ENCODE assay signal across 10 cellular contexts in the genomic region with DNA sequence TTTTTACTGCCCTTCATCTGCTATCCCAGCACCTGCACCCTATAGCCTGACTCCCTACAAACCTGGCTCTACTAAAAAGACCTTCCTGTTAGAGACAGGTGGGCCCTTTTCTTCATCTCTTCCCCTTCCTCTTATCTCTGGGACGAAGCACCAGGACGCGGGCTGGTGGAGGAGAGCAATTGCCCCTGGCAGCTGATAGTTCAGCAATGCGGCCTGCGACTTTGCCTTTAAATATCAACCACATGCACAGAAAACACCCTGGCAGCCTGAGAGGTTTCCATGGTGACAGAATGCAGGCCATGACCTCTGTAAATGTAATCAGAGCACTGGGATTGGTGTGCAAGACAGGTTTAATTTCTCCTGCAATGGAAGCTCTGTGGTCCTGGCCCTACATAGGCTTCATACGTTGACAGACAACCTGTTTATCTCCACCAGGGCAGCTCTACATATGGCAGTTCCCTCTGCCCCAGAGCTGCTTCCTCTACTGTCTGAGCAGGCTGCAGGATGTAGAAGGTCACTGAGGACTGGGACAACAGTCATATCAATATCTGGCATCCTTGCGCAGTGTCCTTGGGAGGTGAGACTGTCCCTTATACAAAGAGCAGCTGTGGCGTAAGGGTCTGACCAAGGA. TPM values are rescaled to one million over a fixed set of nuclear protein-coding genes. Genes with fewer than 3 reads are reported as not detected.
DNase-seq lines count a peak whose midpoint lies in the region; ATAC-seq and TF ChIP-seq lines count a peak whose summit lies in the region.
"Had no signal": no experiment of that assay in that cellular context is flagged by ENCODE, and none has a peak within 500 bp of the region (broad histone marks: within the 10 kb centered on the region; RNA-seq: fewer than 3 reads in every experiment).

No MANE protein-coding gene starts in this region.

- no peaks in the 10 kb centered on the region for H3K27me3 ChIP-seq in CD4-positive, CD25-positive, alpha-beta regulatory T cell (ENCODE audit: control insufficient read depth, insufficient read depth, low read length)
- H3K27me3 ChIP-seq in lower lobe of right lung (ENCODE audit: low read depth), result peaks cover 5% of the 10 kb centered on the region

- peak overlapping the region; percentile 95 to 99 (median 96) for H3K27ac Mint-ChIP-seq in CD4-positive, CD25-positive, alpha-beta regulatory T cell

- H3K36me3 ChIP-seq in CD4-positive, CD25-positive, alpha-beta regulatory T cell (ENCODE audit: control insufficient read depth, insufficient read depth, low read length), result no peaks in the 10 kb centered on the region
- no peaks in the 10 kb centered on the region for H3K36me3 ChIP-seq in lower lobe of right lung

- in situ Hi-C loops in KBM-7 (cut with MboI; ENCODE audit: low pct_unique_long_range_greater_than_20kb, low sequenced_read_pairs), result no loop called here

- H3K4me1 ChIP-seq in CD4-positive, CD25-positive, alpha-beta regulatory T cell (ENCODE audit: control insufficient read depth, insufficient read depth, low read length, poor library complexity, severe bottlenecking), result peaks cover 83% of the 10 kb centered on the region
- H3K4me1 ChIP-seq in lower lobe of right lung, result peaks cover 9% of the 10 kb centered on the region

- H3K9me3 ChIP-seq in CD4-positive, CD25-positive, alpha-beta regulatory T cell (ENCODE audit: control insufficient read depth in 2 of 2, low read length in 2 of 2), result no peaks in the 10 kb centered on the region
- H3K9me3 ChIP-seq in lower lobe of right lung, result no peaks in the 10 kb centered on the region

- intact Hi-C loops in lower lobe of right lung (cut with DNase I), result no loop called here

- peak; percentile 60 to 78 (median 73) for DNase-seq in CD4-positive, CD25-positive, alpha-beta regulatory T cell
- DNase-seq in KBM-7 (peak; percentile 36), lower lobe of right lung (no peak), foreskin melanocyte (no peak)
- peak; percentile 26 to 34 for DNase-seq in activated CD4-positive, alpha-beta T cell treated with anti-CD3 and anti-CD28 coated beads, Interleukin-2, amount 50 U/mL, for 48 hours
- DNase-seq: kidney glomerular epithelial cell, NCI-H526 treated with DMSO at 0.1 percent for 48 hours had no signal

- H3K4me3 Mint-ChIP-seq in CD4-positive, CD25-positive, alpha-beta regulatory T cell, result peak overlapping the region; percentile 73 to 90 (median 82)

- H3K27me3 Mint-ChIP-seq in CD4-positive, CD25-positive, alpha-beta regulatory T cell, result no peaks in the 10 kb centered on the region

- H3K4me3 ChIP-seq in CD4-positive, CD25-positive, alpha-beta regulatory T cell (ENCODE audit: low read depth, low read length), result peak overlapping the region; percentile 68
- H3K4me3 ChIP-seq in lower lobe of right lung, result no peak overlapping the region

- H3K36me3 Mint-ChIP-seq in CD4-positive, CD25-positive, alpha-beta regulatory T cell, result peaks cover 5% of the 10 kb centered on the region

- peak; percentile 40 for ATAC-seq in CD4-positive, CD25-positive, alpha-beta regulatory T cell (ENCODE audit: low read depth in 2 of 2)
- ATAC-seq in lower lobe of right lung (peak; percentile 27 to 33), GM18517 (IDR thresholded peaks at IDR 0.05; ENCODE audit: unreplicated experiment) (no peak), GM21447 (IDR thresholded peaks at IDR 0.05; ENCODE audit: unreplicated experiment) (no peak), HG03039 (IDR thresholded peaks at IDR 0.05; ENCODE audit: unreplicated experiment) (no peak)

- H3K4me1 Mint-ChIP-seq in CD4-positive, CD25-positive, alpha-beta regulatory T cell, result peaks cover 55 to 97% (median 82%) of the 10 kb centered on the region in 4 donors

- H3K27ac ChIP-seq in CD4-positive, CD25-positive, alpha-beta regulatory T cell (ENCODE audit: insufficient read depth, low read length, poor library complexity, severe bottlenecking), result peak overlapping the region; percentile 89
- H3K27ac ChIP-seq in lower lobe of right lung, result no peak overlapping the region

- TF ChIP-seq CTCF in lower lobe of right lung (IDR thresholded peaks at IDR 0.05), result no peak

- peaks cover 0 to 5% (median 0%) of the 10 kb centered on the region in 7 donors for H3K9me3 Mint-ChIP-seq in CD4-positive, CD25-positive, alpha-beta regulatory T cell

RNA-seq across cellular contexts. Expression of a gene that starts 10.0 kb away (rescaled TPM):
- total RNA-seq in CD4-positive, CD25-positive, alpha-beta regulatory T cell, result 196 TPM
- polyA plus RNA-seq in CD4-positive, CD25-positive, alpha-beta regulatory T cell, result 100 to 1,000 TPM; 348 to 554 (median 391) TPM
- 6.4 TPM for total RNA-seq in lower lobe of right lung

Comparison
In these comparisons a context has a peak if more than half of its experiments do, and no peak if none do; other contexts are left out.
1. ATAC-seq: peak in CD4-positive, CD25-positive, alpha-beta regulatory T cell (2 of 2) and lower lobe of right lung (2 of 2); none in GM18517 (single experiment), GM21447 (single experiment) and HG03039 (single experiment).
2. DNase-seq: peak in CD4-positive, CD25-positive, alpha-beta regulatory T cell (3 of 3), KBM-7 (single experiment) and activated CD4-positive, alpha-beta T cell treated with anti-CD3 and anti-CD28 coated beads, Interleukin-2, amount 50 U/mL, for 48 hours (2 of 2); none in lower lobe of right lung (single experiment) and foreskin melanocyte (single experiment).
3. RNA of a gene that starts 10.0 kb away (total RNA-seq): 196 TPM in CD4-positive, CD25-positive, alpha-beta regulatory T cell (single experiment); 6.4 TPM in lower lobe of right lung (single experiment); every median in the first group is over 10 times any median in the second.